In the genomic region with DNA sequence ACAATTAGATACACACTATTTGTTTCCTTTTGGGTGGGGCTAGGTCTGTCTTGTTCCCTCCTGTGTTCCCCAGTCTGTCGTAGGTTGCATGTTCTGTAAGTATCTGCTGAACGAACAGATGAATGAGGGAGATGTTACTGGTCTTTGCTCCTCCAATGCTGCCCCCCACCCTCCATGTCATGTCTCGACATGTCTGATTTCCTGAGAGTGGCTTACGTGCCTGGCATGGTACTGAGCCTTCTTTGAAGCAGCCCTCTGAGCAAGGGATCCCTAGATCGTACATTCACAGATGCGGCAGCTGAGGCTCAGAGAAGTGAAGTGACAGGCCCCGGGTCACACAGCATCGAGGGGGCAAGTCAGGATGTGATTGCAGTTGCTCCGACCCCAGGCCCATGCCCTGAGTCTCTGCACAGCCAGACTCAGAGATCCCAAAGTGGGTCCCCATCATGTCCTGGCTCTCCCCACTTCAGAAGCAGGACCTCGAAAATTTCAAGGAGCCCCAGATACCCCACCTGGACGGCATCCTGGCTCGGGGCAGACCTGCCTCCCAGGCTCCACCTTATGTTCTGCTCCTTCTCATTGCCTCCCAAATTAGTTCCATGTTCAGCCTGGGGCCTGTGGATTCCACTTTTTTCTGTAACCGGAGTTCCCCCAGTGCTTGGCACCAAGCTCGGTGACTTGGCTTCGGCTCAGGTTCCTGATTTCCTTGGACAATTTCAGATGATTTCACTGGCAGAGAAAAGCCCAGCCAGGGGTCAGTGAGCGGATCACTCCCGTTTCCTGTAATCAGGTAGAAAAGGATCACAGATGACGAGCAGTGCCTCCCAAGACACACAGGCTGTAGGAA, we compare ENCODE assay signal across 22 cellular contexts. TPM values are rescaled to one million over a fixed set of nuclear protein-coding genes. Genes with fewer than 3 reads are reported as not detected.
DNase-seq lines count a peak whose midpoint lies in the region; ATAC-seq and TF ChIP-seq lines count a peak whose summit lies in the region.
"Had no signal": no experiment of that assay in that cellular context is flagged by ENCODE, and none has a peak within 500 bp of the region (broad histone marks: within the 10 kb centered on the region; RNA-seq: fewer than 3 reads in every experiment).

No MANE protein-coding gene starts in this region.

- H3K4me3 ChIP-seq in KMS-11 (IDR thresholded peaks at IDR 0.05; ENCODE audit: insufficient read depth, low read depth, low read length) = no peak overlapping the region
- H3K4me3 ChIP-seq in adipocyte (ENCODE audit: low read length) = no peak overlapping the region
- H3K4me3 ChIP-seq in left ventricle myocardium inferior = no peak overlapping the region
- H3K4me3 ChIP-seq in thoracic aorta = peak overlapping the region; percentile 29
- H3K4me3 ChIP-seq: cardiac muscle cell, esophagus squamous epithelium, pancreas, skin epidermis, suprapubic skin had no signal

- no peak overlapping the region for H3K9ac ChIP-seq in KMS-11
- peak overlapping the region; percentile 8 for H3K9ac ChIP-seq in adipocyte (ENCODE audit: low read length)

- peak overlapping the region; percentile 74; the same call in 1 of the 2 replicates for H3K4me2 ChIP-seq in KMS-11

- no peaks in the 10 kb centered on the region for H3K9me3 ChIP-seq in adipocyte (ENCODE audit: control insufficient read depth, low read length)
- no peaks in the 10 kb centered on the region for H3K9me3 ChIP-seq in left ventricle myocardium inferior (replicated peaks)
- H3K9me3 ChIP-seq in thoracic aorta = no peaks in the 10 kb centered on the region
- H3K9me3 ChIP-seq: esophagus squamous epithelium, pancreas, suprapubic skin had no signal

- DNase-seq in adipocyte (ENCODE audit: low read depth) (no peak), left ventricle myocardium inferior (no peak), thoracic aorta (ENCODE audit: low spot score) (no peak), NCI-H69 (lab: John Stamatoyannopoulos, UW) (no peak), DMS153 (lab: John Stamatoyannopoulos, UW) (no peak), GM13977 (ENCODE audit: low spot score) (no peak)
- DNase-seq: activated CD4-positive, alpha-beta T cell treated with anti-CD3 and anti-CD28 coated beads, Interleukin-2, amount 50 U/mL, for 1 hour; activated naive CD8-positive, alpha-beta T cell treated with anti-CD3 and anti-CD28 coated beads for 36 hours; activated T-cell treated with anti-CD3 and anti-CD28 coated beads, Interleukin-2, amount 50 U/mL, for 24 hours; DND-41; esophagus squamous epithelium; H7; hippocampal formation; NCI-H1105 treated with DMSO at 0.1 percent for 48 hours; NCI-H82 had no signal

- no peak overlapping the region for H2AFZ ChIP-seq in KMS-11 (ENCODE audit: low read depth)

- H4K20me1 ChIP-seq in KMS-11 (ENCODE audit: insufficient read depth) = no peaks in the 10 kb centered on the region

- TF ChIP-seq CTCF in KMS-11 (conservative IDR thresholded peaks at IDR 0.05; ENCODE audit: low read depth, low read length) = no peak
- TF ChIP-seq CTCF in left ventricle myocardium inferior (IDR thresholded peaks at IDR 0.05; ENCODE audit: borderline replicate concordance) = no peak
- TF ChIP-seq CTCF in thoracic aorta (IDR thresholded peaks at IDR 0.05) = no peak
- TF ChIP-seq CTCF in GM13977 (IDR thresholded peaks at IDR 0.05; ENCODE audit: extremely low read depth, insufficient read depth, missing control alignments) = no peak

- ATAC-seq in thoracic aorta (ENCODE audit: insufficient number of reproducible peaks, low FRiP score, low read depth) = peak; percentile 45
- ATAC-seq: left colon had no signal

- no peaks in the 10 kb centered on the region for H3K79me2 ChIP-seq in KMS-11 (ENCODE audit: insufficient read depth, low read depth)

- H3K27ac ChIP-seq in KMS-11 = no peak overlapping the region
- H3K27ac ChIP-seq in left ventricle myocardium inferior (replicated peaks) = peak overlapping the region; percentile 77
- peak overlapping the region; percentile 93 to 94 for H3K27ac ChIP-seq in thoracic aorta
- H3K27ac ChIP-seq: cardiac muscle cell, HL-60, pancreas, suprapubic skin had no signal

- in situ Hi-C loops in GM13977 (cut with MboI; ENCODE audit: low pct_unique_long_range_greater_than_20kb, low sequenced_read_pairs, unreplicated experiment) = no loop called here

- intact Hi-C loops in left ventricle myocardium inferior (cut with micrococcal nuclease) = no loop called here

- peaks cover 73% of the 10 kb centered on the region for H3K4me1 ChIP-seq in KMS-11 (ENCODE audit: low read depth, poor library complexity, severe bottlenecking)
- peaks cover 8% of the 10 kb centered on the region for H3K4me1 ChIP-seq in adipocyte (ENCODE audit: control insufficient read depth, insufficient read depth, low read length)
- H3K4me1 ChIP-seq in left ventricle myocardium inferior = peaks cover 16% of the 10 kb centered on the region
- H3K4me1 ChIP-seq in thoracic aorta (ENCODE audit: control insufficient read depth in 1 of 2, low read depth in 2 of 2) = peaks cover 12 to 31% of the 10 kb centered on the region in 2 donors
- H3K4me1 ChIP-seq: pancreas had no signal

- no peaks in the 10 kb centered on the region for H3K27me3 ChIP-seq in KMS-11 (ENCODE audit: insufficient read depth, low read depth)
- no peaks in the 10 kb centered on the region for H3K27me3 ChIP-seq in adipocyte (replicated peaks; ENCODE audit: control insufficient read depth, insufficient read depth, low read length)
- no peaks in the 10 kb centered on the region for H3K27me3 ChIP-seq in left ventricle myocardium inferior (ENCODE audit: low read depth)
- H3K27me3 ChIP-seq in thoracic aorta (replicated peaks; ENCODE audit: insufficient read depth) = no peaks in the 10 kb centered on the region
- H3K27me3 ChIP-seq: cardiac muscle cell, esophagus squamous epithelium, pancreas, suprapubic skin had no signal

- H3K36me3 ChIP-seq in KMS-11 (ENCODE audit: insufficient read depth) (no peaks in the 10 kb centered on the region), adipocyte (ENCODE audit: control insufficient read depth, insufficient read depth, low read length, severe bottlenecking) (no peaks in the 10 kb centered on the region), left ventricle myocardium inferior (no peaks in the 10 kb centered on the region), thoracic aorta (no peaks in the 10 kb centered on the region)
- H3K36me3 ChIP-seq: cardiac muscle cell, esophagus squamous epithelium, pancreas, suprapubic skin had no signal

RNA-seq across cellular contexts. Expression of a gene that starts 24.7 kb away (rescaled TPM):
- total RNA-seq in left ventricle myocardium inferior (not detected), thoracic aorta (not detected)
- total RNA-seq: activated naive CD8-positive, alpha-beta T cell treated with anti-CD3 and anti-CD28 coated beads for 36 hours; cardiac muscle cell; esophagus squamous epithelium; H7; left colon; pancreas; suprapubic skin had no signal
